In genomic region chr4:145183581-145183980, GRCh38 we compare ENCODE assay signal across 22 cellular contexts.
"Had no signal": no experiment of that assay in that cellular context is flagged by ENCODE, and none has a peak within 500 bp of the region (broad histone marks: within the 10 kb centered on the region; RNA-seq: fewer than 3 reads in every experiment).

No MANE protein-coding gene starts in this region.

- H3K27me3 Mint-ChIP-seq: IgD-negative memory B cell, T-cell had no signal

- H3K4me3 ChIP-seq: Peyer's patch had no signal

- H3K36me3 ChIP-seq: Peyer's patch had no signal

- H3K27me3 ChIP-seq: Peyer's patch had no signal

- H3K36me3 Mint-ChIP-seq: T-cell had no signal

- H3K27ac Mint-ChIP-seq: T-cell had no signal

- H3K4me2 ChIP-seq: SK-N-SH had no signal

- H3K9me3 ChIP-seq: Peyer's patch, SK-N-SH had no signal

- ATAC-seq: PC-3, Right ventricle myocardium inferior, T-cell had no signal

- H3K9me3 Mint-ChIP-seq: IgD-negative memory B cell, T-cell had no signal

- H3K9ac ChIP-seq: SK-N-SH had no signal

- H3K27ac ChIP-seq: HL-60, Peyer's patch had no signal

- H3K4me3 Mint-ChIP-seq: IgD-negative memory B cell, T-cell had no signal

- DNase-seq: KBM-7, NCI-H1048, NCI-H1105, NCI-H1417, NCI-H146, NCI-H1694 treated with DMSO at 0.1 percent for 48 hours, NCI-H1930, NCI-H2081, NCI-H2107, NCI-H2227 treated with DMSO at 0.1 percent for 48 hours, NCI-H524, NCI-H526 treated with DMSO at 0.1 percent for 48 hours, NCI-H748 treated with DMSO at 0.1 percent for 48 hours, Peyer's patch, SIG-M5, SK-N-SH, SW 1271, T-cell had no signal
